ENCODE assay signal across 22 cellular contexts in the genomic region with DNA sequence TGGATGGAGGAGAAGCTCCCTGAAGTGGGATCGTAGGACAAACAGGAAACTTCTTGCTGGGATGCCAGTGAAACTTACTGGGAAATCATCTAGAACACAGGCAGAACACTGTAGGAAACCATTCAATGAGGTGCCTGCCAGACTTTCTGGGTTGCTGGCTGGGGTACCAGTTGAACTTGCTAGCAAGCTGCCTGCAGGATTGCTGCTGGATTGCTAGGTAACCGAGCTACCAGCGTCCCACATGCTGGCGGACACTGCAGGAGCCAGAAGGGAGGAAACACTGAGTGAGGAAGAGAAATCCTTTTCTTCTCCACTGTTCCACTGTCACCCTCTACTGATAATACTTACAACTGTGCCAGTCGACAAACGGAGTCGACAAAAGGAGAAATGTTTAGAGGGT.
"Had no signal": no experiment of that assay in that cellular context is flagged by ENCODE, and none has a peak within 500 bp of the region (broad histone marks: within the 10 kb centered on the region; RNA-seq: fewer than 3 reads in every experiment).

No MANE protein-coding gene starts in this region.

- DNase-seq: activated CD4-positive, alpha-beta memory T cell treated with anti-CD3 and anti-CD28 coated beads for 36 hours; activated CD4-positive, alpha-beta T cell treated with anti-CD3 and anti-CD28 coated beads for 4 hours; activated CD4-positive, CD25-positive, alpha-beta regulatory T cell; activated effector memory CD4-positive, alpha-beta T cell treated with Interleukin-2 at 50 U/mL for 16 hours; activated naive CD4-positive, alpha-beta T cell treated with anti-CD3 and anti-CD28 coated beads for 36 hours; activated naive CD8-positive, alpha-beta T cell treated with anti-CD3 and anti-CD28 coated beads, Interleukin-2, amount 50 U/mL, for 24 hours; activated T-cell treated with anti-CD3 and anti-CD28 coated beads, Interleukin-2, amount 50 U/mL, for 72 hours; effector CD4-positive, alpha-beta T cell; foreskin keratinocyte; mesenchymal stem cell; naive B cell; ovary; psoas muscle; spleen; stimulated activated CD4-positive, alpha-beta T cell treated with anti-CD3 and anti-CD28 coated beads, Interleukin-4, amount 100 ng/mL, for 1 hour; stimulated activated naive CD4-positive, alpha-beta T cell; SW 1271; T-helper 17 cell; thyroid gland; upper lobe of right lung had no signal

- H3K4me1 Mint-ChIP-seq: activated naive CD8-positive, alpha-beta T cell treated with anti-CD3 and anti-CD28 coated beads, Interleukin-2, amount 50 U/mL, for 24 hours; naive B cell; T-helper 17 cell had no signal

- H3K36me3 Mint-ChIP-seq: activated CD4-positive, alpha-beta memory T cell treated with anti-CD3 and anti-CD28 coated beads for 36 hours; naive B cell had no signal

- H3K9me3 ChIP-seq: ovary, thyroid gland, upper lobe of right lung had no signal

- H3K27me3 Mint-ChIP-seq: activated CD4-positive, alpha-beta memory T cell treated with anti-CD3 and anti-CD28 coated beads for 36 hours; activated naive CD8-positive, alpha-beta T cell treated with anti-CD3 and anti-CD28 coated beads, Interleukin-2, amount 50 U/mL, for 24 hours; dendritic cell treated with granulocyte-macrophage colony-stimulating factor and Interleukin-4, amounts not matched to agents 40 ng/mL and 50 ng/mL, for 4 days; T-helper 17 cell had no signal

- H3K36me3 ChIP-seq: ovary, right atrium auricular region, spleen, thyroid gland, upper lobe of right lung had no signal

- ATAC-seq: activated naive CD8-positive, alpha-beta T cell treated with anti-CD3 and anti-CD28 coated beads, Interleukin-2, amount 50 U/mL, for 24 hours; activated T-cell treated with anti-CD3 and anti-CD28 coated beads, Interleukin-2, amount 50 U/mL, for 72 hours; foreskin keratinocyte; psoas muscle; T-helper 17 cell; upper lobe of right lung had no signal

- H3K4me3 ChIP-seq: ovary, psoas muscle, right atrium auricular region, spleen, thyroid gland, upper lobe of right lung had no signal

- H3K27ac Mint-ChIP-seq: activated CD4-positive, alpha-beta memory T cell treated with anti-CD3 and anti-CD28 coated beads for 36 hours; activated naive CD4-positive, alpha-beta T cell treated with anti-CD3 and anti-CD28 coated beads for 36 hours; activated naive CD8-positive, alpha-beta T cell treated with anti-CD3 and anti-CD28 coated beads, Interleukin-2, amount 50 U/mL, for 24 hours; activated T-cell treated with anti-CD3 and anti-CD28 coated beads, Interleukin-2, amount 50 U/mL, for 72 hours; dendritic cell treated with granulocyte-macrophage colony-stimulating factor and Interleukin-4, amounts not matched to agents 40 ng/mL and 50 ng/mL, for 4 days; T-helper 17 cell had no signal

- H3K4me1 ChIP-seq: psoas muscle, right atrium auricular region, upper lobe of right lung had no signal

- H3K27me3 ChIP-seq: foreskin keratinocyte, ovary, right atrium auricular region, spleen, thyroid gland, upper lobe of right lung had no signal

- H3K27ac ChIP-seq: foreskin keratinocyte, ovary, psoas muscle, right atrium auricular region, spleen, thyroid gland, upper lobe of right lung had no signal

- H3K9me3 Mint-ChIP-seq: activated naive CD8-positive, alpha-beta T cell treated with anti-CD3 and anti-CD28 coated beads, Interleukin-2, amount 50 U/mL, for 24 hours; dendritic cell treated with granulocyte-macrophage colony-stimulating factor and Interleukin-4, amounts not matched to agents 40 ng/mL and 50 ng/mL, for 4 days had no signal

- H3K4me3 Mint-ChIP-seq: activated CD4-positive, alpha-beta memory T cell treated with anti-CD3 and anti-CD28 coated beads for 36 hours; activated naive CD4-positive, alpha-beta T cell treated with anti-CD3 and anti-CD28 coated beads for 36 hours; activated naive CD8-positive, alpha-beta T cell treated with anti-CD3 and anti-CD28 coated beads, Interleukin-2, amount 50 U/mL, for 24 hours; activated T-cell treated with anti-CD3 and anti-CD28 coated beads, Interleukin-2, amount 50 U/mL, for 72 hours; dendritic cell treated with granulocyte-macrophage colony-stimulating factor and Interleukin-4, amounts not matched to agents 40 ng/mL and 50 ng/mL, for 4 days; naive B cell; T-helper 17 cell had no signal
